1 cellular context compared by ENCODE assay signal in genomic region chr5:176198991-176199733, GRCh38.
TF ChIP-seq lines count a peak whose summit lies in the region.

No MANE protein-coding gene starts in this region.

TF ChIP-seq in H1, 55 proteins besides CTCF, POLR2A, EP300 and RAD21:
- TF ChIP-seq SUZ12 (IDR thresholded peaks at IDR 0.05; ENCODE audit: low read length) (0 out of 2 replicates have a peak, but pooled peaks have one; percentile 40), ASH2L (IDR thresholded peaks at IDR 0.05; ENCODE audit: low read length) (peak; percentile 47), KDM4A (IDR thresholded peaks at IDR 0.05; ENCODE audit: low read depth, low read length, severe bottlenecking) (peak; percentile 45)
